ENCODE assay signal across 12 cellular contexts in genomic region chr13:112453874-112454647, GRCh38.
"Had no signal": no experiment of that assay in that cellular context is flagged by ENCODE, and none has a peak within 500 bp of the region (broad histone marks: within the 10 kb centered on the region; RNA-seq: fewer than 3 reads in every experiment).

No MANE protein-coding gene starts in this region.

- DNase-seq: activated CD4-positive, alpha-beta T cell treated with anti-CD3 and anti-CD28 coated beads, Interleukin-2, amount 10 ng/mL, durations not matched to agents 24 days and 14 days; activated CD4-positive, CD25-positive, alpha-beta regulatory T cell; activated naive CD4-positive, alpha-beta T cell treated with anti-CD3 and anti-CD28 coated beads, Interleukin-2, amount 50 U/mL, for 16 hours; activated T-cell treated with anti-CD3 and anti-CD28 coated beads, Interleukin-2, amount 50 U/mL, for 1 hour; esophagus squamous epithelium; left ventricle myocardium inferior; mesenchymal stem cell; sigmoid colon; stimulated activated CD4-positive, alpha-beta T cell treated with anti-CD3 and anti-CD28 coated beads, Interleukin-1b, Interleukin-23, amount 100 ng/mL, for 48 hours; stimulated activated naive CD8-positive, alpha-beta T cell treated with anti-CD3 and anti-CD28 coated beads, Interleukin-15, amount 100 ng/mL, for 72 hours; T-helper 2 cell had no signal

- ATAC-seq: stimulated activated naive CD8-positive, alpha-beta T cell treated with anti-CD3 and anti-CD28 coated beads, Interleukin-15, amount 100 ng/mL, for 72 hours had no signal

- H3K4me2 ChIP-seq: hepatocyte had no signal

- H3K27me3 ChIP-seq: hepatocyte had no signal

- H3K27ac ChIP-seq: esophagus squamous epithelium, hepatocyte, left ventricle myocardium inferior, sigmoid colon had no signal

- H3K79me2 ChIP-seq: hepatocyte had no signal

- H3K9me3 ChIP-seq: esophagus squamous epithelium, sigmoid colon had no signal

- H3K4me1 ChIP-seq: left ventricle myocardium inferior, sigmoid colon had no signal

- H3K4me3 ChIP-seq: esophagus squamous epithelium, hepatocyte, left ventricle myocardium inferior, sigmoid colon had no signal

- H2AFZ ChIP-seq: hepatocyte had no signal

- H3K36me3 ChIP-seq: esophagus squamous epithelium, left ventricle myocardium inferior, sigmoid colon had no signal
